In genomic region chr10:6957851-6958250, GRCh38 we compare ENCODE assay signal across 1 cellular context.
TF ChIP-seq lines count a peak whose summit lies in the region.

No MANE protein-coding gene starts in this region.

TF ChIP-seq in GM23338, 12 proteins besides CTCF, POLR2A, EP300 and RAD21 (continued from another document):
- TF ChIP-seq ZNF462 (CRISPR knock-in tag; IDR thresholded peaks at IDR 0.05) (no peak), CREB1 (CRISPR knock-in tag; IDR thresholded peaks at IDR 0.05; ENCODE audit: low read depth) (no peak), JUNB (IDR thresholded peaks at IDR 0.05; ENCODE audit: unreplicated experiment) (no peak), EZH2 (IDR thresholded peaks at IDR 0.05; ENCODE audit: low read depth, unreplicated experiment) (no peak), ZNF114 (CRISPR knock-in tag; IDR thresholded peaks at IDR 0.05) (no peak), POLR2AphosphoS5 (IDR thresholded peaks at IDR 0.05; ENCODE audit: low read depth) (no peak), STAT1 (IDR thresholded peaks at IDR 0.05; ENCODE audit: unreplicated experiment) (no peak), REST (IDR thresholded peaks at IDR 0.05; ENCODE audit: unreplicated experiment) (no peak), ZNF331 (CRISPR knock-in tag; IDR thresholded peaks at IDR 0.05; ENCODE audit: low read depth) (no peak), ETS1 (IDR thresholded peaks at IDR 0.05) (no peak), EZH2phosphoT487 (IDR thresholded peaks at IDR 0.05; ENCODE audit: unreplicated experiment) (no peak)
